1 cellular context compared by ENCODE assay signal in the genomic region with DNA sequence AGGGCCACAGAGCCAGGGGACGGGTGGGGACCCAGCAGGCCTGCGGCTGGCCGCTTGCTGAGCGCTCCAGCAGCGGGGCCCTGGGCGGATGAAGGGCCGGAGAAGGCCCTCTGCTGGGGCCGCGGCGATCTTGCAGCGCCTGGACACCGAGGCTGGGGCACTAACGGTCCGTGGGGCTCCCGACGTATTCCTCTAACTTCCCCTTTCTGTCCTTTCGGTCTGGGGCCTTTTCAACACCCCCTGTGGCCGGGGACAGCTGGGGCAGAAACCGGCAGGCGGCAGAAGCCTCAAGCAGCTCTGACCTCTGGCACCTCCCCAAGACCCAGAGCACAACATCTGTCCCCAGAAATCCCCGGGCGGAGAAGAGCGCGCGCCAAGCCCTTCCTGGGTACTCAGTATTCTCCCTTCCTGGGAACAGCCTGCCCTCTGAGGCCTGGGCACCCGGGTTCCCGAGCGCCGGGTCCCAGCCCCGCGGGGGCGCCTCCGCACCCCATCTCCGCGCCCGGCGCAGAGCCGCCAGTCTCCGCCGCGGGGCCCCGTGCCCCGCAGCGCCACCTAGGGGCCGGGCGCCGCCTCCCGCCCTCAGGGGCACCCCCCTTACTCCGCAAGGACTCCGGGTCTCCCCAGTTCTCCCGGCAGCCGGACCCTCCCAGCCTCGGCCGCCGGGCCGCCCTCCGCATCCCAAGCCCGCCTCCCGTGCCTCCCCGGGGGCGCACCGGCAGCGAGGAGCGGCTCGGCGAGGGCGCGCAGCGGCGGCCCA.
TF ChIP-seq lines count a peak whose summit lies in the region.

No MANE protein-coding gene starts in this region.

TF ChIP-seq in K562, 482 proteins besides CTCF, POLR2A, EP300 and RAD21 (continued from another document and continues in another):
- TF ChIP-seq, protein P1, sequence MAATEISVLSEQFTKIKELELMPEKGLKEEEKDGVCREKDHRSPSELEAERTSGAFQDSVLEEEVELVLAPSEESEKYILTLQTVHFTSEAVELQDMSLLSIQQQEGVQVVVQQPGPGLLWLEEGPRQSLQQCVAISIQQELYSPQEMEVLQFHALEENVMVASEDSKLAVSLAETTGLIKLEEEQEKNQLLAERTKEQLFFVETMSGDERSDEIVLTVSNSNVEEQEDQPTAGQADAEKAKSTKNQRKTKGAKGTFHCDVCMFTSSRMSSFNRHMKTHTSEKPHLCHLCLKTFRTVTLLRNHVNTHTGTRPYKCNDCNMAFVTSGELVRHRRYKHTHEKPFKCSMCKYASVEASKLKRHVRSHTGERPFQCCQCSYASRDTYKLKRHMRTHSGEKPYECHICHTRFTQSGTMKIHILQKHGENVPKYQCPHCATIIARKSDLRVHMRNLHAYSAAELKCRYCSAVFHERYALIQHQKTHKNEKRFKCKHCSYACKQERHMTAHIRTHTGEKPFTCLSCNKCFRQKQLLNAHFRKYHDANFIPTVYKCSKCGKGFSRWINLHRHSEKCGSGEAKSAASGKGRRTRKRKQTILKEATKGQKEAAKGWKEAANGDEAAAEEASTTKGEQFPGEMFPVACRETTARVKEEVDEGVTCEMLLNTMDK (IDR thresholded peaks at IDR 0.05; ENCODE audit: borderline replicate concordance, insufficient read depth, low read depth, low read length, poor library complexity, severe bottlenecking), result peak; percentile 84
- TF ChIP-seq CHAMP1 (IDR thresholded peaks at IDR 0.05), result no peak
- TF ChIP-seq ZFX (CRISPR knock-in tag; IDR thresholded peaks at IDR 0.05), result peak; percentile 61
- TF ChIP-seq MEIS2 (IDR thresholded peaks at IDR 0.05; ENCODE audit: partially characterized antibody), result peak; percentile 19
- no peak for TF ChIP-seq ZNF263 (CRISPR knock-in tag; IDR thresholded peaks at IDR 0.05; ENCODE audit: borderline replicate concordance)
- TF ChIP-seq BRF1 (IDR thresholded peaks at IDR 0.05; ENCODE audit: borderline replicate concordance, extremely low read depth, insufficient read length), result no peak
- TF ChIP-seq, protein P2, sequence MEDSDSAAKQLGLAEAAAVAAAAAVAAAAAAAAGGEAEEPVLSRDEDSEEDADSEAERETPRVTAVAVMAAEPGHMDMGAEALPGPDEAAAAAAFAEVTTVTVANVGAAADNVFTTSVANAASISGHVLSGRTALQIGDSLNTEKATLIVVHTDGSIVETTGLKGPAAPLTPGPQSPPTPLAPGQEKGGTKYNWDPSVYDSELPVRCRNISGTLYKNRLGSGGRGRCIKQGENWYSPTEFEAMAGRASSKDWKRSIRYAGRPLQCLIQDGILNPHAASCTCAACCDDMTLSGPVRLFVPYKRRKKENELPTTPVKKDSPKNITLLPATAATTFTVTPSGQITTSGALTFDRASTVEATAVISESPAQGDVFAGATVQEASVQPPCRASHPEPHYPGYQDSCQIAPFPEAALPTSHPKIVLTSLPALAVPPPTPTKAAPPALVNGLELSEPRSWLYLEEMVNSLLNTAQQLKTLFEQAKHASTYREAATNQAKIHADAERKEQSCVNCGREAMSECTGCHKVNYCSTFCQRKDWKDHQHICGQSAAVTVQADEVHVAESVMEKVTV (CRISPR knock-in tag; IDR thresholded peaks at IDR 0.05), result 0 out of 2 replicates have a peak, but pooled peaks have one; percentile 36
- TF ChIP-seq RAD51 (IDR thresholded peaks at IDR 0.05; ENCODE audit: borderline replicate concordance, low read depth), result no peak
- TF ChIP-seq SMARCA4 (IDR thresholded peaks at IDR 0.05), result no peak
- peak; percentile 64 for TF ChIP-seq L3MBTL2 (IDR thresholded peaks at IDR 0.05)
- TF ChIP-seq TOE1 (IDR thresholded peaks at IDR 0.05; ENCODE audit: borderline replicate concordance), result no peak
- no peak for TF ChIP-seq TOE1 (CRISPR knock-in tag; IDR thresholded peaks at IDR 0.05; ENCODE audit: borderline replicate concordance, low read depth)
- no peak for TF ChIP-seq HES1 (IDR thresholded peaks at IDR 0.05; ENCODE audit: low read depth)
- no peak for TF ChIP-seq NEUROD1 (IDR thresholded peaks at IDR 0.05; ENCODE audit: borderline replicate concordance, low read depth, low read length, partially characterized antibody)
- TF ChIP-seq TCF3 (CRISPR knock-in tag; IDR thresholded peaks at IDR 0.05), result no peak
- peak; percentile 51; the same call in 1 of the 2 replicates for TF ChIP-seq ATF7 (IDR thresholded peaks at IDR 0.05)
- no peak for TF ChIP-seq LEF1 (IDR thresholded peaks at IDR 0.05)
- peak; percentile 42; the same call in 1 of the 2 replicates for TF ChIP-seq ESRRA (IDR thresholded peaks at IDR 0.05; ENCODE audit: borderline replicate concordance, low read depth)
- no peak for TF ChIP-seq MED1 (CRISPR knock-in tag; IDR thresholded peaks at IDR 0.05; ENCODE audit: borderline replicate concordance)
- no peak for TF ChIP-seq TRIM28 (IDR thresholded peaks at IDR 0.05)
- TF ChIP-seq, protein P3, sequence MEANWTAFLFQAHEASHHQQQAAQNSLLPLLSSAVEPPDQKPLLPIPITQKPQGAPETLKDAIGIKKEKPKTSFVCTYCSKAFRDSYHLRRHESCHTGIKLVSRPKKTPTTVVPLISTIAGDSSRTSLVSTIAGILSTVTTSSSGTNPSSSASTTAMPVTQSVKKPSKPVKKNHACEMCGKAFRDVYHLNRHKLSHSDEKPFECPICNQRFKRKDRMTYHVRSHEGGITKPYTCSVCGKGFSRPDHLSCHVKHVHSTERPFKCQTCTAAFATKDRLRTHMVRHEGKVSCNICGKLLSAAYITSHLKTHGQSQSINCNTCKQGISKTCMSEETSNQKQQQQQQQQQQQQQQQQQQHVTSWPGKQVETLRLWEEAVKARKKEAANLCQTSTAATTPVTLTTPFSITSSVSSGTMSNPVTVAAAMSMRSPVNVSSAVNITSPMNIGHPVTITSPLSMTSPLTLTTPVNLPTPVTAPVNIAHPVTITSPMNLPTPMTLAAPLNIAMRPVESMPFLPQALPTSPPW (CRISPR knock-in tag; IDR thresholded peaks at IDR 0.05), result peak; percentile 72
- TF ChIP-seq PTRF (tag; IDR thresholded peaks at IDR 0.05), result no peak
- TF ChIP-seq, protein P4, sequence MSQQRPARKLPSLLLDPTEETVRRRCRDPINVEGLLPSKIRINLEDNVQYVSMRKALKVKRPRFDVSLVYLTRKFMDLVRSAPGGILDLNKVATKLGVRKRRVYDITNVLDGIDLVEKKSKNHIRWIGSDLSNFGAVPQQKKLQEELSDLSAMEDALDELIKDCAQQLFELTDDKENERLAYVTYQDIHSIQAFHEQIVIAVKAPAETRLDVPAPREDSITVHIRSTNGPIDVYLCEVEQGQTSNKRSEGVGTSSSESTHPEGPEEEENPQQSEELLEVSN (IDR thresholded peaks at IDR 0.05; ENCODE audit: borderline replicate concordance in 1 of 2, extremely low read depth in 1 of 2, insufficient read depth in 1 of 2, insufficient read length in 1 of 2, low read depth in 1 of 2, low read length in 1 of 2, poor library complexity in 1 of 2, severe bottlenecking in 1 of 2), result peak in 1 of 2 experiments; percentile 49
- TF ChIP-seq ZBTB7A (IDR thresholded peaks at IDR 0.05; ENCODE audit: borderline replicate concordance, control insufficient read depth, low read depth, low read length), result peak; percentile 37; the same call in 1 of the 2 replicates
- TF ChIP-seq NRF1 (conservative IDR thresholded peaks at IDR 0.05 in 1 of 2, IDR thresholded peaks at IDR 0.05 in 1 of 2), result peak; percentile 17 to 35; a peak in 2 of 4 replicates
- no peak for TF ChIP-seq NR4A1 (CRISPR knock-in tag; IDR thresholded peaks at IDR 0.05)
- TF ChIP-seq NR4A1 (tag; IDR thresholded peaks at IDR 0.05), result no peak
- TF ChIP-seq, protein P5, sequence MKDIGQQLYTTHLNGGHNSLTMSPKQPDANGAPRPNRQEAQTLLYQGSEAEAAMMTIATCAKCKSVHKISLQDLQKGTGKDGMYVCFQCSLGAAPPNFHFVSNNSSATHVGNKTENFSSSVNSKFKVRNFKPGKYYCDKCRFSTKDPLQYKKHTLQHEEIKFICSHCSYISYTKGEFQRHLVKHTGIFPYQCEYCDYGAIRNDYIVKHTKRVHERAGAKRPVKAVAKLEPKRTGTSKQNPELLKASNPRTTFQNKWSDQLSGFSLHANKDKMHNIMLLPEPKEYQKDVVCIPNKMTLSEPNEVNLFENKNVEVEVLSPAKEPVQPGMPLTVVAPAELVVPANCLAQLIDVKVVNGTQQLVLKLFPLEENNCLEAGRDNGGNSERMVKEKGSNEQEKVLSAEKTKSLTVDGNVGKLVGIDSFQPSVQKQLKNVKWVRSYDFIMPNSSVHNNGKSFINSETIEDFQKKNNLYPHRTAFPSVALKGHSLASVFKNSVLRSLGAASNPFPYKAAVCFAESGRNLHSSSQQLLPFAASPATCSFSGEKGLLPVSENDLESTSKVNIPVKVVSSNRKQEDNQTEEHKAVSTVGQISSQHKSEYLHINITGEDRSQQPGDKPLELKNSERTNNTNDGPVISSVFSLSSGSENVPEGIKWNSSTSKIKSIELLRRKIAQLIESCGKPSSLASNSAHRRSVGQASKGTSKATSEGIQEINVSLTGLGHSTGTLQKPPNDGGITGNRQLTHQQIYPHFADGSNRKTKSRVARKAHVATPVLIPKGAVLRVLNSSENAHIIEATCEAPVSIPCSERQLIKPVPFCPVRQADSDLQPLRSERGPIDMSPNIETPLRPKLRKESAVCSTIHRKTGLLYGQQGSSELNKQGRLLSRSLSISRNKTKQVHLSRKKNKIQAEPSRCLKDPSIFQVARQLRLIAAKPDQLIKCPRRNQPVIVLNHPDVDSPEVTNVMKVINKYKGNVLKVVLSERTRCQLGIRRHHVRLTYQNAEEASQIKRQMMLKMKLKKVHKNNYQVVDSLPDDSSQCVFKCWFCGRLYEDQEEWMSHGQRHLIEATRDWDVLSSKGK (CRISPR knock-in tag; IDR thresholded peaks at IDR 0.05), result no peak
- TF ChIP-seq CREB1 (IDR thresholded peaks at IDR 0.05), result no peak
- TF ChIP-seq CREB1 (CRISPR knock-in tag; IDR thresholded peaks at IDR 0.05), result 0 out of 2 replicates have a peak, but pooled peaks have one; percentile 31
- TF ChIP-seq HMG20A (CRISPR knock-in tag; conservative IDR thresholded peaks at IDR 0.05), result no peak
- peak; percentile 37; the same call in 1 of the 2 replicates for TF ChIP-seq PHF8 (IDR thresholded peaks at IDR 0.05; ENCODE audit: borderline replicate concordance, low read length)
- peak; percentile 27 for TF ChIP-seq HNRNPLL (IDR thresholded peaks at IDR 0.05; ENCODE audit: low read depth, low read length, poor library complexity, severe bottlenecking)
- no peak for TF ChIP-seq RBM17 (IDR thresholded peaks at IDR 0.05; ENCODE audit: borderline replicate concordance, low read depth, low read length)
- TF ChIP-seq RB1 (IDR thresholded peaks at IDR 0.05; ENCODE audit: low read depth), result peak; percentile 68; the same call in 1 of the 2 replicates
- TF ChIP-seq SMARCE1 (IDR thresholded peaks at IDR 0.05), result no peak
- TF ChIP-seq ZBTB9 (CRISPR knock-in tag; IDR thresholded peaks at IDR 0.05), result no peak
- TF ChIP-seq KLF6 (CRISPR knock-in tag; IDR thresholded peaks at IDR 0.05; ENCODE audit: borderline replicate concordance), result no peak
- no peak for TF ChIP-seq PHB2 (IDR thresholded peaks at IDR 0.05; ENCODE audit: low read depth)
- TF ChIP-seq ZNF197 (CRISPR knock-in tag; IDR thresholded peaks at IDR 0.05; ENCODE audit: low read depth), result no peak
- peak; percentile 38; the same call in 1 of the 2 replicates for TF ChIP-seq CXXC5 (CRISPR knock-in tag; IDR thresholded peaks at IDR 0.05)
- TF ChIP-seq ARID2 (IDR thresholded peaks at IDR 0.05), result no peak
- TF ChIP-seq FOXJ3 (CRISPR knock-in tag; IDR thresholded peaks at IDR 0.05), result no peak
- no peak for TF ChIP-seq CCAR2 (IDR thresholded peaks at IDR 0.05; ENCODE audit: low read depth, low read length)
- TF ChIP-seq TAL1 (IDR thresholded peaks at IDR 0.05), result no peak
- TF ChIP-seq JUND (IDR thresholded peaks at IDR 0.05; ENCODE audit: borderline replicate concordance, low read depth, low read length), result no peak
- peak; percentile 20; the same call in 1 of the 3 replicates for TF ChIP-seq JUND (tag; IDR thresholded peaks at IDR 0.05; ENCODE audit: borderline replicate concordance, low read depth, low read length)
- peak; percentile 28; the same call in 1 of the 2 replicates for TF ChIP-seq GABPB1 (CRISPR knock-in tag; IDR thresholded peaks at IDR 0.05)
- no peak for TF ChIP-seq ARID3B (CRISPR knock-in tag; IDR thresholded peaks at IDR 0.05; ENCODE audit: borderline replicate concordance)
